1 cellular context compared by ENCODE assay signal in the genomic region with DNA sequence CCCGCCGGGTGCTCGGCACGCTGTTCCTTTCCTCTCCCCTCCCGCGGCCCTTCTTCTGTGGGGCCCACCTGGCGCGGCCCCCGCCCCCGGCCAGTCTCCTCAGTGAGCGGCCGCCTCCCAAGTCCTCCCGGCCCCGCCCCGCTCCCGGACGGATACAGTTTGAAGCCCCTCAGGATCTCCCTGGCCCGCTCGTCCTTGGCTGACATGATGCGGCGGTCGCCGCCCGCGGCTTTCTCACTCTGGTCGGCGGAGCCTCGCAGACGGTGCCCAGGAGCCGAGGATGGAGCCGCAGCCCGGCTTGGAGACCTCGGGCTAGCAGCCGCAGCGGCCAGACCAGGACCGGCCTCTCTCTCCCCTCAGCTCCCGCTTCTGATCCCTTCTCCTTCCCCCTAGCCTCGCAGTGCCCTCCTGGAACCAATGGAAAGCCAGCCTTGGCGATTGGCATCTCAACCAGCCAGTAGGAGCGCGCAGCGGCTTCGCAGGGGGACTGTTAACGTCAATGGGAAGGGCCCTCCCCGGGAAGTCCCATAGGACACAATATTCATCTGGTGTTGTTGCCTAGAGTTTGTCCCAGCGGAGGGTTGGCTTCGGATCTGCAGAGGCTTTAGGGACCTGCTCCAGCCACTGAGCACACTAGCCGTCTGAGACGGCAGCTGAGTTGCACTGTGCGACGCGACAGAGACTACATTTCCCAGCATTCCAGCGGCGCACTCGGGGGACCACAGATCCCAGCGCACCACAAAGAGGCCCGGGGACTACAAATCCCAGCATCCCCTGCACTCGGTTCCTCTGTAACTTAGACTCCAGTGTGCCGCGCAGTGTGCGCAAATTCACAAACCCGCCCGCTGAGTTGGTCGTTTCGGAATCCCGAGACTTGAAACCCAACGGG.
A peak's percentile ranks its signal among the peaks of the same experiment; 100 is the strongest.
TF ChIP-seq lines count a peak whose summit lies in the region.

TSS of gene PDE6D (minus strand) at position 374 of the 889 bp plus-strand sequence. CDS start at position 206, 168 bp downstream.

TF ChIP-seq in HepG2, 621 proteins besides CTCF, POLR2A, EP300 and RAD21 (continued from another document and continues in another):
- TF ChIP-seq, protein P1, sequence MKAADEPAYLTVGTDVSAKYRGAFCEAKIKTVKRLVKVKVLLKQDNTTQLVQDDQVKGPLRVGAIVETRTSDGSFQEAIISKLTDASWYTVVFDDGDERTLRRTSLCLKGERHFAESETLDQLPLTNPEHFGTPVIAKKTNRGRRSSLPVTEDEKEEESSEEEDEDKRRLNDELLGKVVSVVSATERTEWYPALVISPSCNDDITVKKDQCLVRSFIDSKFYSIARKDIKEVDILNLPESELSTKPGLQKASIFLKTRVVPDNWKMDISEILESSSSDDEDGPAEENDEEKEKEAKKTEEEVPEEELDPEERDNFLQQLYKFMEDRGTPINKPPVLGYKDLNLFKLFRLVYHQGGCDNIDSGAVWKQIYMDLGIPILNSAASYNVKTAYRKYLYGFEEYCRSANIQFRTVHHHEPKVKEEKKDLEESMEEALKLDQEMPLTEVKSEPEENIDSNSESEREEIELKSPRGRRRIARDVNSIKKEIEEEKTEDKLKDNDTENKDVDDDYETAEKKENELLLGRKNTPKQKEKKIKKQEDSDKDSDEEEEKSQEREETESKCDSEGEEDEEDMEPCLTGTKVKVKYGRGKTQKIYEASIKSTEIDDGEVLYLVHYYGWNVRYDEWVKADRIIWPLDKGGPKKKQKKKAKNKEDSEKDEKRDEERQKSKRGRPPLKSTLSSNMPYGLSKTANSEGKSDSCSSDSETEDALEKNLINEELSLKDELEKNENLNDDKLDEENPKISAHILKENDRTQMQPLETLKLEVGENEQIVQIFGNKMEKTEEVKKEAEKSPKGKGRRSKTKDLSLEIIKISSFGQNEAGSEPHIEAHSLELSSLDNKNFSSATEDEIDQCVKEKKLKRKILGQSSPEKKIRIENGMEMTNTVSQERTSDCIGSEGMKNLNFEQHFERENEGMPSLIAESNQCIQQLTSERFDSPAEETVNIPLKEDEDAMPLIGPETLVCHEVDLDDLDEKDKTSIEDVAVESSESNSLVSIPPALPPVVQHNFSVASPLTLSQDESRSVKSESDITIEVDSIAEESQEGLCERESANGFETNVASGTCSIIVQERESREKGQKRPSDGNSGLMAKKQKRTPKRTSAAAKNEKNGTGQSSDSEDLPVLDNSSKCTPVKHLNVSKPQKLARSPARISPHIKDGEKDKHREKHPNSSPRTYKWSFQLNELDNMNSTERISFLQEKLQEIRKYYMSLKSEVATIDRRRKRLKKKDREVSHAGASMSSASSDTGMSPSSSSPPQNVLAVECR (CRISPR knock-in tag; IDR thresholded peaks at IDR 0.05; ENCODE audit: borderline replicate concordance): peak; percentile 91
- TF ChIP-seq, protein P2, sequence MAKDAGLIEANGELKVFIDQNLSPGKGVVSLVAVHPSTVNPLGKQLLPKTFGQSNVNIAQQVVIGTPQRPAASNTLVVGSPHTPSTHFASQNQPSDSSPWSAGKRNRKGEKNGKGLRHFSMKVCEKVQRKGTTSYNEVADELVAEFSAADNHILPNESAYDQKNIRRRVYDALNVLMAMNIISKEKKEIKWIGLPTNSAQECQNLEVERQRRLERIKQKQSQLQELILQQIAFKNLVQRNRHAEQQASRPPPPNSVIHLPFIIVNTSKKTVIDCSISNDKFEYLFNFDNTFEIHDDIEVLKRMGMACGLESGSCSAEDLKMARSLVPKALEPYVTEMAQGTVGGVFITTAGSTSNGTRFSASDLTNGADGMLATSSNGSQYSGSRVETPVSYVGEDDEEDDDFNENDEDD (CRISPR knock-in tag; IDR thresholded peaks at IDR 0.05; ENCODE audit: borderline replicate concordance): peak; percentile 85
- TF ChIP-seq, protein P3, sequence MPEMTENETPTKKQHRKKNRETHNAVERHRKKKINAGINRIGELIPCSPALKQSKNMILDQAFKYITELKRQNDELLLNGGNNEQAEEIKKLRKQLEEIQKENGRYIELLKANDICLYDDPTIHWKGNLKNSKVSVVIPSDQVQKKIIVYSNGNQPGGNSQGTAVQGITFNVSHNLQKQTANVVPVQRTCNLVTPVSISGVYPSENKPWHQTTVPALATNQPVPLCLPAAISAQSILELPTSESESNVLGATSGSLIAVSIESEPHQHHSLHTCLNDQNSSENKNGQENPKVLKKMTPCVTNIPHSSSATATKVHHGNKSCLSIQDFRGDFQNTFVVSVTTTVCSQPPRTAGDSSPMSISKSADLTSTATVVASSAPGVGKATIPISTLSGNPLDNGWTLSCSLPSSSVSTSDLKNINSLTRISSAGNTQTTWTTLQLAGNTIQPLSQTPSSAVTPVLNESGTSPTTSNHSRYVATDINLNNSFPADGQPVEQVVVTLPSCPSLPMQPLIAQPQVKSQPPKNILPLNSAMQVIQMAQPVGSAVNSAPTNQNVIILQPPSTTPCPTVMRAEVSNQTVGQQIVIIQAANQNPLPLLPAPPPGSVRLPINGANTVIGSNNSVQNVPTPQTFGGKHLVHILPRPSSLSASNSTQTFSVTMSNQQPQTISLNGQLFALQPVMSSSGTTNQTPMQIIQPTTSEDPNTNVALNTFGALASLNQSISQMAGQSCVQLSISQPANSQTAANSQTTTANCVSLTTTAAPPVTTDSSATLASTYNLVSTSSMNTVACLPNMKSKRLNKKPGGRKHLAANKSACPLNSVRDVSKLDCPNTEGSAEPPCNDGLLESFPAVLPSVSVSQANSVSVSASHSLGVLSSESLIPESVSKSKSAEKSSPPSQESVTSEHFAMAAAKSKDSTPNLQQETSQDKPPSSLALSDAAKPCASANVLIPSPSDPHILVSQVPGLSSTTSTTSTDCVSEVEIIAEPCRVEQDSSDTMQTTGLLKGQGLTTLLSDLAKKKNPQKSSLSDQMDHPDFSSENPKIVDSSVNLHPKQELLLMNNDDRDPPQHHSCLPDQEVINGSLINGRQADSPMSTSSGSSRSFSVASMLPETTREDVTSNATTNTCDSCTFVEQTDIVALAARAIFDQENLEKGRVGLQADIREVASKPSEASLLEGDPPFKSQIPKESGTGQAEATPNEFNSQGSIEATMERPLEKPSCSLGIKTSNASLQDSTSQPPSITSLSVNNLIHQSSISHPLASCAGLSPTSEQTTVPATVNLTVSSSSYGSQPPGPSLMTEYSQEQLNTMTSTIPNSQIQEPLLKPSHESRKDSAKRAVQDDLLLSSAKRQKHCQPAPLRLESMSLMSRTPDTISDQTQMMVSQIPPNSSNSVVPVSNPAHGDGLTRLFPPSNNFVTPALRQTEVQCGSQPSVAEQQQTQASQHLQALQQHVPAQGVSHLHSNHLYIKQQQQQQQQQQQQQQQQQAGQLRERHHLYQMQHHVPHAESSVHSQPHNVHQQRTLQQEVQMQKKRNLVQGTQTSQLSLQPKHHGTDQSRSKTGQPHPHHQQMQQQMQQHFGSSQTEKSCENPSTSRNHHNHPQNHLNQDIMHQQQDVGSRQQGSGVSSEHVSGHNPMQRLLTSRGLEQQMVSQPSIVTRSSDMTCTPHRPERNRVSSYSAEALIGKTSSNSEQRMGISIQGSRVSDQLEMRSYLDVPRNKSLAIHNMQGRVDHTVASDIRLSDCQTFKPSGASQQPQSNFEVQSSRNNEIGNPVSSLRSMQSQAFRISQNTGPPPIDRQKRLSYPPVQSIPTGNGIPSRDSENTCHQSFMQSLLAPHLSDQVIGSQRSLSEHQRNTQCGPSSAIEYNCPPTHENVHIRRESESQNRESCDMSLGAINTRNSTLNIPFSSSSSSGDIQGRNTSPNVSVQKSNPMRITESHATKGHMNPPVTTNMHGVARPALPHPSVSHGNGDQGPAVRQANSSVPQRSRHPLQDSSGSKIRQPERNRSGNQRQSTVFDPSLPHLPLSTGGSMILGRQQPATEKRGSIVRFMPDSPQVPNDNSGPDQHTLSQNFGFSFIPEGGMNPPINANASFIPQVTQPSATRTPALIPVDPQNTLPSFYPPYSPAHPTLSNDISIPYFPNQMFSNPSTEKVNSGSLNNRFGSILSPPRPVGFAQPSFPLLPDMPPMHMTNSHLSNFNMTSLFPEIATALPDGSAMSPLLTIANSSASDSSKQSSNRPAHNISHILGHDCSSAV (CRISPR knock-in tag; IDR thresholded peaks at IDR 0.05; ENCODE audit: borderline replicate concordance): no peak
- TF ChIP-seq ZNF3 (CRISPR knock-in tag; IDR thresholded peaks at IDR 0.05) (no peak), ELF1 (CRISPR knock-in tag; IDR thresholded peaks at IDR 0.05) (peak; percentile 84), SUZ12 (IDR thresholded peaks at IDR 0.05; ENCODE audit: low read depth, low read length) (peak; percentile 91), AKAP8 (CRISPR knock-in tag; IDR thresholded peaks at IDR 0.05) (no peak; the same call in 1 of the 2 replicates), ZNF10 (CRISPR knock-in tag; IDR thresholded peaks at IDR 0.05; ENCODE audit: borderline replicate concordance, low read depth) (no peak), ZNF777 (CRISPR knock-in tag; IDR thresholded peaks at IDR 0.05) (peak; percentile 88), NR1H2 (CRISPR knock-in tag; IDR thresholded peaks at IDR 0.05; ENCODE audit: borderline replicate concordance, low read depth) (no peak), JUND (CRISPR knock-in tag; IDR thresholded peaks at IDR 0.05) (no peak), HBP1 (CRISPR knock-in tag; IDR thresholded peaks at IDR 0.05; ENCODE audit: low read depth) (no peak), IRF1 (CRISPR knock-in tag; IDR thresholded peaks at IDR 0.05; ENCODE audit: low read depth) (0 out of 2 replicates have a peak, but pooled peaks have one; percentile 2), ATAD3A (CRISPR knock-in tag; IDR thresholded peaks at IDR 0.05) (no peak), ZNF569 (CRISPR knock-in tag; IDR thresholded peaks at IDR 0.05; ENCODE audit: borderline replicate concordance) (no peak), CBX5 (CRISPR knock-in tag; IDR thresholded peaks at IDR 0.05; ENCODE audit: borderline replicate concordance) (no peak), USF2 (IDR thresholded peaks at IDR 0.05; ENCODE audit: low read depth, low read length) (peak; percentile 14; the same call in 1 of the 2 replicates), USF2 (CRISPR knock-in tag; IDR thresholded peaks at IDR 0.05; ENCODE audit: borderline replicate concordance) (no peak; the same call in 1 of the 2 replicates)
- TF ChIP-seq, protein P4, sequence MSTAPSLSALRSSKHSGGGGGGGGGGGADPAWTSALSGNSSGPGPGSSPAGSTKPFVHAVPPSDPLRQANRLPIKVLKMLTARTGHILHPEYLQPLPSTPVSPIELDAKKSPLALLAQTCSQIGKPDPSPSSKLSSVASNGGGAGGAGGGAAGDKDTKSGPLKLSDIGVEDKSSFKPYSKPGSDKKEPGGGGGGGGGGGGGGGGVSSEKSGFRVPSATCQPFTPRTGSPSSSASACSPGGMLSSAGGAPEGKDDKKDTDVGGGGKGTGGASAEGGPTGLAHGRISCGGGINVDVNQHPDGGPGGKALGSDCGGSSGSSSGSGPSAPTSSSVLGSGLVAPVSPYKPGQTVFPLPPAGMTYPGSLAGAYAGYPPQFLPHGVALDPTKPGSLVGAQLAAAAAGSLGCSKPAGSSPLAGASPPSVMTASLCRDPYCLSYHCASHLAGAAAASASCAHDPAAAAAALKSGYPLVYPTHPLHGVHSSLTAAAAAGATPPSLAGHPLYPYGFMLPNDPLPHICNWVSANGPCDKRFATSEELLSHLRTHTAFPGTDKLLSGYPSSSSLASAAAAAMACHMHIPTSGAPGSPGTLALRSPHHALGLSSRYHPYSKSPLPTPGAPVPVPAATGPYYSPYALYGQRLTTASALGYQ (CRISPR knock-in tag; IDR thresholded peaks at IDR 0.05): peak; percentile 57; the same call in 1 of the 2 replicates
- TF ChIP-seq, protein P5, sequence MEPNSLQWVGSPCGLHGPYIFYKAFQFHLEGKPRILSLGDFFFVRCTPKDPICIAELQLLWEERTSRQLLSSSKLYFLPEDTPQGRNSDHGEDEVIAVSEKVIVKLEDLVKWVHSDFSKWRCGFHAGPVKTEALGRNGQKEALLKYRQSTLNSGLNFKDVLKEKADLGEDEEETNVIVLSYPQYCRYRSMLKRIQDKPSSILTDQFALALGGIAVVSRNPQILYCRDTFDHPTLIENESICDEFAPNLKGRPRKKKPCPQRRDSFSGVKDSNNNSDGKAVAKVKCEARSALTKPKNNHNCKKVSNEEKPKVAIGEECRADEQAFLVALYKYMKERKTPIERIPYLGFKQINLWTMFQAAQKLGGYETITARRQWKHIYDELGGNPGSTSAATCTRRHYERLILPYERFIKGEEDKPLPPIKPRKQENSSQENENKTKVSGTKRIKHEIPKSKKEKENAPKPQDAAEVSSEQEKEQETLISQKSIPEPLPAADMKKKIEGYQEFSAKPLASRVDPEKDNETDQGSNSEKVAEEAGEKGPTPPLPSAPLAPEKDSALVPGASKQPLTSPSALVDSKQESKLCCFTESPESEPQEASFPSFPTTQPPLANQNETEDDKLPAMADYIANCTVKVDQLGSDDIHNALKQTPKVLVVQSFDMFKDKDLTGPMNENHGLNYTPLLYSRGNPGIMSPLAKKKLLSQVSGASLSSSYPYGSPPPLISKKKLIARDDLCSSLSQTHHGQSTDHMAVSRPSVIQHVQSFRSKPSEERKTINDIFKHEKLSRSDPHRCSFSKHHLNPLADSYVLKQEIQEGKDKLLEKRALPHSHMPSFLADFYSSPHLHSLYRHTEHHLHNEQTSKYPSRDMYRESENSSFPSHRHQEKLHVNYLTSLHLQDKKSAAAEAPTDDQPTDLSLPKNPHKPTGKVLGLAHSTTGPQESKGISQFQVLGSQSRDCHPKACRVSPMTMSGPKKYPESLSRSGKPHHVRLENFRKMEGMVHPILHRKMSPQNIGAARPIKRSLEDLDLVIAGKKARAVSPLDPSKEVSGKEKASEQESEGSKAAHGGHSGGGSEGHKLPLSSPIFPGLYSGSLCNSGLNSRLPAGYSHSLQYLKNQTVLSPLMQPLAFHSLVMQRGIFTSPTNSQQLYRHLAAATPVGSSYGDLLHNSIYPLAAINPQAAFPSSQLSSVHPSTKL (CRISPR knock-in tag; IDR thresholded peaks at IDR 0.05): no peak; the same call in 1 of the 2 replicates
